Comparison of ENCODE assay signal across 1 cellular context in the genomic region with DNA sequence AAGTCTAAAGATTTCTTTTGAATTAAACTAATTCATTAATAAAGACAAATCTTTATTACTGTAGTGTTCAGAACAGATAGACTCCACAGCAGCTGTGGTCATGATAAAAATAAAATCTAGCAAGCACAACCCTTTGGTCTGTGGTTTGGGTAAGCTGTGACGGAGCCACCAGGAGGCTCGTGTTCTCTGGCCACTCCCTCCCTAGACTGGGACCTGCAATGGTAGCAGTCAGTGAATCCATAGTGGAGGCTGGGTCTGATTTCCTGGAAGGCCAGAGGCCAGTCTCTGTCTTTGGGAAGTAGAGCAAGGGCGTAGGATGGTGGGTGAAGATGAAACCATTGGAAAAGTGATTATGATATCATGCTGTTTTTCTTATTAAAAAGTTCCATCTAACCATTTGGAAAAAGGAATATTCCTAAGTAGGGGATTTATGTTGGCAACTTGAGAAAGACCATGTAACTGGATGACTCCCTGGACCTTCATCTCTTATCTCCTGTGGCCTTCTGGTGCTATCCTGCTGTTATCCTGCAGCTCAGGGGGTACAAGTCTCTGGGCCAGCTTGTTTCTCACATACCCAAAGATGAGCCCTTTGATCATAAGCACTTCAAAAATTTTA.
TF ChIP-seq lines count a peak whose summit lies in the region.

No MANE protein-coding gene starts in this region.

TF ChIP-seq in K562, 482 proteins besides CTCF, POLR2A, EP300 and RAD21 (continued from another document and continues in another):
- TF ChIP-seq, protein P1, sequence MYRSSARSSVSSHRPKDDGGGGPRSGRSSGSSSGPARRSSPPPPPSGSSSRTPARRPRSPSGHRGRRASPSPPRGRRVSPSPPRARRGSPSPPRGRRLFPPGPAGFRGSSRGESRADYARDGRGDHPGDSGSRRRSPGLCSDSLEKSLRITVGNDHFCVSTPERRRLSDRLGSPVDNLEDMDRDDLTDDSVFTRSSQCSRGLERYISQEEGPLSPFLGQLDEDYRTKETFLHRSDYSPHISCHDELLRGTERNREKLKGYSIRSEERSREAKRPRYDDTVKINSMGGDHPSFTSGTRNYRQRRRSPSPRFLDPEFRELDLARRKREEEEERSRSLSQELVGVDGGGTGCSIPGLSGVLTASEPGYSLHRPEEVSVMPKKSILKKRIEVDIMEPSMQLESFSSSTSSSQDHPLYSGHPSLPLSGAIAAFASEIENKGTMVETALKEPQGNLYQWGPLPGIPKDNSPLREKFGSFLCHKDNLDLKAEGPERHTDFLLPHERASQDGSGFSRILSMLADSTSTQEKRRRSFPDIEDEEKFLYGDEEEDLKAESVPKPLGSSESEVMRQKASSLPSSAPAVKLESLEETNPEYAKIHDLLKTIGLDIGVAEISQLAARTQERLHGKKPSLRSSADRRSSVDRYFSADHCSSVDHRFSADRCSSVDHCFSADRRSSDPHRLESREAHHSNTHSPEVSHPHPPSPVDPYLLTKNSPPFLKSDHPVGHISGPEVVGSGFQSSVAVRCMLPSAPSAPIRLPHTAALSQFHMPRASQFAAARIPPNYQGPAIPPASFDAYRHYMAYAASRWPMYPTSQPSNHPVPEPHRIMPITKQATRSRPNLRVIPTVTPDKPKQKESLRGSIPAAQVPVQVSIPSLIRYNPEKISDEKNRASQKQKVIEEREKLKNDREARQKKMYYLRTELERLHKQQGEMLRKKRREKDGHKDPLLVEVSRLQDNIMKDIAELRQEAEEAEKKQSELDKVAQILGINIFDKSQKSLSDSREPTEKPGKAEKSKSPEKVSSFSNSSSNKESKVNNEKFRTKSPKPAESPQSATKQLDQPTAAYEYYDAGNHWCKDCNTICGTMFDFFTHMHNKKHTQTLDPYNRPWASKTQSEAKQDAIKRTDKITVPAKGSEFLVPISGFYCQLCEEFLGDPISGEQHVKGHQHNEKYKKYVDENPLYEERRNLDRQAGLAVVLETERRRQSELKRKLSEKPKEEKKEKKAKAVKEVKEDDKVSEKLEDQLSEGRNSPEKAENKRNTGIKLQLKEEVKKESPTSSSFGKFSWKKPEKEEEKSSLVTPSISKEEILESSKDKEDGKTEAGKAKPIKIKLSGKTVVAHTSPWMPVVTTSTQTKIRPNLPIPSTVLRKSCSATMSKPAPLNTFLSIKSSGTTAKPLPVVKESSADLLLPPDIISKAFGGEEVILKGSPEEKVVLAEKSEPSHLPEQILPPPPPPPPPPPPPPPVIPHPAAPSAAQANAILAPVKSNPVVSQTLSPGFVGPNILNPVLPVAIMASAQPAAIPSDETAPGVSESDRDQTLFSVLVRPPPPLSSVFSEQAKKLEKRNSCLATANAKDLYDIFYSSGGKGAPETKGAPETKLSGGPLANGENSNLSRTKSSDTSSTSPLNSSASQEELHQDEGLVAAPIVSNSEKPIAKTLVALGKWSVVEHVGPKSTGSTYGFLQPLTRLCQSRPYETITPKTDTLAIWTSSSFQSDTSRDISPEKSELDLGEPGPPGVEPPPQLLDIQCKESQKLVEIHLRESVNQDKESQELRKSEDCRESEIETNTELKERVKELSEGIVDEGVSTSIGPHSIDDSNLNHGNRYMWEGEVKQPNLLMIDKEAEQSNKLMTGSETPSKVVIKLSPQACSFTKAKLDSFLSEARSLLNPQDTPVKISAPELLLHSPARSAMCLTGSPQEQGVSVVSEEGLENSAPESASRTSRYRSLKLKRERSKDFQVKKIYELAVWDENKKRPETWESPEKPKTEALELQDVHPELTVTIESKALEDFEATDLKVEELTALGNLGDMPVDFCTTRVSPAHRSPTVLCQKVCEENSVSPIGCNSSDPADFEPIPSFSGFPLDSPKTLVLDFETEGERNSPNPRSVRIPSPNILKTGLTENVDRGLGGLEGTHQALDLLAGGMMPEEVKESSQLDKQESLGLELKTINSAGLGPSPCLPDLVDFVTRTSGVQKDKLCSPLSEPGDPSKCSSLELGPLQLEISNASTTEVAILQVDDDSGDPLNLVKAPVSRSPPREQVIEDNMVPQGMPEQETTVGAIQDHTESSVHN (IDR thresholded peaks at IDR 0.05; ENCODE audit: borderline replicate concordance in 1 of 2, low read depth in 1 of 2), result no peak; a peak in 1 of 4 replicates
- TF ChIP-seq, protein P2, sequence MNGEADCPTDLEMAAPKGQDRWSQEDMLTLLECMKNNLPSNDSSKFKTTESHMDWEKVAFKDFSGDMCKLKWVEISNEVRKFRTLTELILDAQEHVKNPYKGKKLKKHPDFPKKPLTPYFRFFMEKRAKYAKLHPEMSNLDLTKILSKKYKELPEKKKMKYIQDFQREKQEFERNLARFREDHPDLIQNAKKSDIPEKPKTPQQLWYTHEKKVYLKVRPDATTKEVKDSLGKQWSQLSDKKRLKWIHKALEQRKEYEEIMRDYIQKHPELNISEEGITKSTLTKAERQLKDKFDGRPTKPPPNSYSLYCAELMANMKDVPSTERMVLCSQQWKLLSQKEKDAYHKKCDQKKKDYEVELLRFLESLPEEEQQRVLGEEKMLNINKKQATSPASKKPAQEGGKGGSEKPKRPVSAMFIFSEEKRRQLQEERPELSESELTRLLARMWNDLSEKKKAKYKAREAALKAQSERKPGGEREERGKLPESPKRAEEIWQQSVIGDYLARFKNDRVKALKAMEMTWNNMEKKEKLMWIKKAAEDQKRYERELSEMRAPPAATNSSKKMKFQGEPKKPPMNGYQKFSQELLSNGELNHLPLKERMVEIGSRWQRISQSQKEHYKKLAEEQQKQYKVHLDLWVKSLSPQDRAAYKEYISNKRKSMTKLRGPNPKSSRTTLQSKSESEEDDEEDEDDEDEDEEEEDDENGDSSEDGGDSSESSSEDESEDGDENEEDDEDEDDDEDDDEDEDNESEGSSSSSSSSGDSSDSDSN (IDR thresholded peaks at IDR 0.05; ENCODE audit: borderline replicate concordance in 1 of 2, low read depth in 2 of 2, low read length in 2 of 2), result peak; percentile 80 to 89; a peak in 3 of 4 replicates
- peak; percentile 81 for TF ChIP-seq ZNF175 (CRISPR knock-in tag; IDR thresholded peaks at IDR 0.05; ENCODE audit: low read depth)
- no peak for TF ChIP-seq NELFE (IDR thresholded peaks at IDR 0.05; ENCODE audit: insufficient read depth, insufficient read length)
- TF ChIP-seq, protein P3, sequence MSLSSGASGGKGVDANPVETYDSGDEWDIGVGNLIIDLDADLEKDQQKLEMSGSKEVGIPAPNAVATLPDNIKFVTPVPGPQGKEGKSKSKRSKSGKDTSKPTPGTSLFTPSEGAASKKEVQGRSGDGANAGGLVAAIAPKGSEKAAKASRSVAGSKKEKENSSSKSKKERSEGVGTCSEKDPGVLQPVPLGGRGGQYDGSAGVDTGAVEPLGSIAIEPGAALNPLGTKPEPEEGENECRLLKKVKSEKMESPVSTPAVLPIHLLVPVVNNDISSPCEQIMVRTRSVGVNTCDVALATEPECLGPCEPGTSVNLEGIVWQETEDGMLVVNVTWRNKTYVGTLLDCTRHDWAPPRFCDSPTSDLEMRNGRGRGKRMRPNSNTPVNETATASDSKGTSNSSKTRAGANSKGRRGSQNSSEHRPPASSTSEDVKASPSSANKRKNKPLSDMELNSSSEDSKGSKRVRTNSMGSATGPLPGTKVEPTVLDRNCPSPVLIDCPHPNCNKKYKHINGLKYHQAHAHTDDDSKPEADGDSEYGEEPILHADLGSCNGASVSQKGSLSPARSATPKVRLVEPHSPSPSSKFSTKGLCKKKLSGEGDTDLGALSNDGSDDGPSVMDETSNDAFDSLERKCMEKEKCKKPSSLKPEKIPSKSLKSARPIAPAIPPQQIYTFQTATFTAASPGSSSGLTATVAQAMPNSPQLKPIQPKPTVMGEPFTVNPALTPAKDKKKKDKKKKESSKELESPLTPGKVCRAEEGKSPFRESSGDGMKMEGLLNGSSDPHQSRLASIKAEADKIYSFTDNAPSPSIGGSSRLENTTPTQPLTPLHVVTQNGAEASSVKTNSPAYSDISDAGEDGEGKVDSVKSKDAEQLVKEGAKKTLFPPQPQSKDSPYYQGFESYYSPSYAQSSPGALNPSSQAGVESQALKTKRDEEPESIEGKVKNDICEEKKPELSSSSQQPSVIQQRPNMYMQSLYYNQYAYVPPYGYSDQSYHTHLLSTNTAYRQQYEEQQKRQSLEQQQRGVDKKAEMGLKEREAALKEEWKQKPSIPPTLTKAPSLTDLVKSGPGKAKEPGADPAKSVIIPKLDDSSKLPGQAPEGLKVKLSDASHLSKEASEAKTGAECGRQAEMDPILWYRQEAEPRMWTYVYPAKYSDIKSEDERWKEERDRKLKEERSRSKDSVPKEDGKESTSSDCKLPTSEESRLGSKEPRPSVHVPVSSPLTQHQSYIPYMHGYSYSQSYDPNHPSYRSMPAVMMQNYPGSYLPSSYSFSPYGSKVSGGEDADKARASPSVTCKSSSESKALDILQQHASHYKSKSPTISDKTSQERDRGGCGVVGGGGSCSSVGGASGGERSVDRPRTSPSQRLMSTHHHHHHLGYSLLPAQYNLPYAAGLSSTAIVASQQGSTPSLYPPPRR (CRISPR knock-in tag; IDR thresholded peaks at IDR 0.05; ENCODE audit: borderline replicate concordance), result 0 out of 2 replicates have a peak, but pooled peaks have one; percentile 83
- TF ChIP-seq MEF2D (tag; conservative IDR thresholded peaks at IDR 0.05; ENCODE audit: low read depth), result no peak; the same call in 1 of the 2 replicates
- no peak for TF ChIP-seq PTTG1 (tag; IDR thresholded peaks at IDR 0.05; ENCODE audit: low read depth)
- TF ChIP-seq MAFF (IDR thresholded peaks at IDR 0.05; ENCODE audit: low read length), result 0 out of 2 replicates have a peak, but pooled peaks have one; percentile 7
- TF ChIP-seq HMGN3 (IDR thresholded peaks at IDR 0.05; ENCODE audit: borderline replicate concordance, extremely low read depth, insufficient read length, low read depth, low read length), result peak; percentile 83
- no peak for TF ChIP-seq TCF15 (CRISPR knock-in tag; IDR thresholded peaks at IDR 0.05)
- TF ChIP-seq RAD51 (IDR thresholded peaks at IDR 0.05; ENCODE audit: borderline replicate concordance, low read depth), result 0 out of 2 replicates have a peak, but pooled peaks have one; percentile 19
- TF ChIP-seq, protein P4, sequence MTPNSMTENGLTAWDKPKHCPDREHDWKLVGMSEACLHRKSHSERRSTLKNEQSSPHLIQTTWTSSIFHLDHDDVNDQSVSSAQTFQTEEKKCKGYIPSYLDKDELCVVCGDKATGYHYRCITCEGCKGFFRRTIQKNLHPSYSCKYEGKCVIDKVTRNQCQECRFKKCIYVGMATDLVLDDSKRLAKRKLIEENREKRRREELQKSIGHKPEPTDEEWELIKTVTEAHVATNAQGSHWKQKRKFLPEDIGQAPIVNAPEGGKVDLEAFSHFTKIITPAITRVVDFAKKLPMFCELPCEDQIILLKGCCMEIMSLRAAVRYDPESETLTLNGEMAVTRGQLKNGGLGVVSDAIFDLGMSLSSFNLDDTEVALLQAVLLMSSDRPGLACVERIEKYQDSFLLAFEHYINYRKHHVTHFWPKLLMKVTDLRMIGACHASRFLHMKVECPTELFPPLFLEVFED (CRISPR knock-in tag; conservative IDR thresholded peaks at IDR 0.05), result no peak
- no peak; a peak in 1 of 4 replicates for TF ChIP-seq TEAD1 (CRISPR knock-in tag; IDR thresholded peaks at IDR 0.05)
- peak; percentile 35; the same call in 1 of the 2 replicates for TF ChIP-seq RUNX1 (IDR thresholded peaks at IDR 0.05; ENCODE audit: low read depth)
- TF ChIP-seq, protein P5, sequence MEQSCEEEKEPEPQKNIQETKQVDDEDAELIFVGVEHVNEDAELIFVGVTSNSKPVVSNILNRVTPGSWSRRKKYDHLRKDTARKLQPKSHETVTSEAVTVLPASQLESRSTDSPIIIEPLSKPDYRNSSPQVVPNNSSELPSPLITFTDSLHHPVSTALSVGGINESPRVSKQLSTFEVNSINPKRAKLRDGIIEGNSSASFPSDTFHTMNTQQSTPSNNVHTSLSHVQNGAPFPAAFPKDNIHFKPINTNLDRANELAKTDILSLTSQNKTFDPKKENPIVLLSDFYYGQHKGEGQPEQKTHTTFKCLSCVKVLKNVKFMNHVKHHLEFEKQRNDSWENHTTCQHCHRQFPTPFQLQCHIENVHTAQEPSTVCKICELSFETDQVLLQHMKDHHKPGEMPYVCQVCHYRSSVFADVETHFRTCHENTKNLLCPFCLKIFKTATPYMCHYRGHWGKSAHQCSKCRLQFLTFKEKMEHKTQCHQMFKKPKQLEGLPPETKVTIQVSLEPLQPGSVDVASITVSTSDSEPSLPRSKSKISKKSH (CRISPR knock-in tag; IDR thresholded peaks at IDR 0.05), result no peak
- peak; percentile 9 for TF ChIP-seq FOXJ2 (tag; IDR thresholded peaks at IDR 0.05)
- TF ChIP-seq POLR3G (IDR thresholded peaks at IDR 0.05; ENCODE audit: extremely low read depth, insufficient read length, insufficient replicate concordance), result no peak
- no peak for TF ChIP-seq MCM2 (IDR thresholded peaks at IDR 0.05; ENCODE audit: low read depth)
- TF ChIP-seq PCBP2 (IDR thresholded peaks at IDR 0.05; ENCODE audit: low read depth, low read length, poor library complexity, severe bottlenecking), result no peak
- TF ChIP-seq SMAD4 (CRISPR knock-in tag; conservative IDR thresholded peaks at IDR 0.05), result peak; percentile 93
- TF ChIP-seq ATF1 (CRISPR knock-in tag; IDR thresholded peaks at IDR 0.05), result no peak
- TF ChIP-seq ATF1 (tag; IDR thresholded peaks at IDR 0.05), result peak; percentile 79
- no peak for TF ChIP-seq CREBBP (IDR thresholded peaks at IDR 0.05; ENCODE audit: low read depth, low read length)
- TF ChIP-seq ZNF217 (CRISPR knock-in tag; IDR thresholded peaks at IDR 0.05), result no peak
- TF ChIP-seq ZNF165 (CRISPR knock-in tag; IDR thresholded peaks at IDR 0.05; ENCODE audit: borderline replicate concordance), result no peak
- no peak for TF ChIP-seq ZNF79 (CRISPR knock-in tag; IDR thresholded peaks at IDR 0.05; ENCODE audit: low read depth)
- TF ChIP-seq, protein P6, sequence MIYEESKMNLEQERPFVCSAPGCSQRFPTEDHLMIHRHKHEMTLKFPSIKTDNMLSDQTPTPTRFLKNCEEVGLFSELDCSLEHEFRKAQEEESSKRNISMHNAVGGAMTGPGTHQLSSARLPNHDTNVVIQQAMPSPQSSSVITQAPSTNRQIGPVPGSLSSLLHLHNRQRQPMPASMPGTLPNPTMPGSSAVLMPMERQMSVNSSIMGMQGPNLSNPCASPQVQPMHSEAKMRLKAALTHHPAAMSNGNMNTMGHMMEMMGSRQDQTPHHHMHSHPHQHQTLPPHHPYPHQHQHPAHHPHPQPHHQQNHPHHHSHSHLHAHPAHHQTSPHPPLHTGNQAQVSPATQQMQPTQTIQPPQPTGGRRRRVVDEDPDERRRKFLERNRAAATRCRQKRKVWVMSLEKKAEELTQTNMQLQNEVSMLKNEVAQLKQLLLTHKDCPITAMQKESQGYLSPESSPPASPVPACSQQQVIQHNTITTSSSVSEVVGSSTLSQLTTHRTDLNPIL (CRISPR knock-in tag; IDR thresholded peaks at IDR 0.05), result no peak
- peak; percentile 62 for TF ChIP-seq HDAC3 (IDR thresholded peaks at IDR 0.05; ENCODE audit: borderline replicate concordance, partially characterized antibody)
